20 cellular contexts compared by ENCODE assay signal in genomic region chr1:30791853-30792252, GRCh38.
"Had no signal": no experiment of that assay in that cellular context is flagged by ENCODE, and none has a peak within 500 bp of the region (broad histone marks: within the 10 kb centered on the region; RNA-seq: fewer than 3 reads in every experiment).

No MANE protein-coding gene starts in this region.

- H3K27me3 ChIP-seq: adrenal gland had no signal

- H3K27ac ChIP-seq: SK-N-MC, VCaP had no signal

- H3K4me3 Mint-ChIP-seq: activated CD8-positive, alpha-beta T cell treated with anti-CD3 and anti-CD28 coated beads for 36 hours; activated naive CD8-positive, alpha-beta T cell treated with anti-CD3 and anti-CD28 coated beads, Interleukin-2, amount 10 ng/mL, durations not matched to agents 7 days and 5 days; T-cell had no signal

- H3K4me3 ChIP-seq: adrenal gland, SK-N-MC had no signal

- ATAC-seq: activated CD4-positive, CD25-positive, alpha-beta regulatory T cell treated with anti-CD3 and anti-CD28 coated beads, Interleukin-2, amount 50 U/mL, for 24 hours; activated CD8-positive, alpha-beta T cell treated with anti-CD3 and anti-CD28 coated beads for 36 hours; activated T-cell treated with anti-CD3 and anti-CD28 coated beads, Interleukin-2, amount 50 U/mL, for 72 hours; T-cell had no signal

- H3K36me3 Mint-ChIP-seq: activated naive CD8-positive, alpha-beta T cell treated with anti-CD3 and anti-CD28 coated beads, Interleukin-2, amount 10 ng/mL, durations not matched to agents 7 days and 5 days; T-cell had no signal

- H3K9me3 Mint-ChIP-seq: activated CD8-positive, alpha-beta T cell treated with anti-CD3 and anti-CD28 coated beads for 36 hours; activated naive CD8-positive, alpha-beta T cell treated with anti-CD3 and anti-CD28 coated beads, Interleukin-2, amount 10 ng/mL, durations not matched to agents 7 days and 5 days; activated T-cell treated with anti-CD3 and anti-CD28 coated beads, Interleukin-2, amount 50 U/mL, for 72 hours; T-cell had no signal

- DNase-seq: activated CD4-positive, alpha-beta T cell treated with anti-CD3 and anti-CD28 coated beads for 4 hours; activated CD8-positive, alpha-beta memory T cell treated with anti-CD3 and anti-CD28 coated beads, Interleukin-2, amount 50 U/mL, for 4 hours; activated CD8-positive, alpha-beta T cell treated with anti-CD3 and anti-CD28 coated beads for 36 hours; activated naive CD4-positive, alpha-beta T cell treated with anti-CD3 and anti-CD28 coated beads, Interleukin-2, amount 50 U/mL, for 16 hours; activated naive CD8-positive, alpha-beta T cell treated with anti-CD3 and anti-CD28 coated beads, Interleukin-2, amount 10 ng/mL, durations not matched to agents 7 days and 5 days; activated T-cell treated with anti-CD3 and anti-CD28 coated beads, Interleukin-2, amount 50 U/mL, for 72 hours; adrenal gland; anterior cingulate cortex; KG1; NCI-H1105 treated with DMSO at 0.1 percent for 48 hours; NCI-H146; NCI-H187 treated with DMSO at 0.1 percent for 48 hours; NCI-H2081 treated with DMSO at 0.1 percent for 48 hours; NCI-H446 treated with DMSO at 0.1 percent for 48 hours; NCI-H524 treated with DMSO at 0.1 percent for 48 hours; NCI-H748 treated with DMSO at 0.1 percent for 48 hours; T-cell had no signal

- H3K9me3 ChIP-seq: adrenal gland had no signal

- H3K27ac Mint-ChIP-seq: activated CD8-positive, alpha-beta T cell treated with anti-CD3 and anti-CD28 coated beads for 36 hours; activated naive CD8-positive, alpha-beta T cell treated with anti-CD3 and anti-CD28 coated beads, Interleukin-2, amount 10 ng/mL, durations not matched to agents 7 days and 5 days; T-cell had no signal

- H3K36me3 ChIP-seq: adrenal gland had no signal
